ENCODE assay signal across 10 cellular contexts in the genomic region with DNA sequence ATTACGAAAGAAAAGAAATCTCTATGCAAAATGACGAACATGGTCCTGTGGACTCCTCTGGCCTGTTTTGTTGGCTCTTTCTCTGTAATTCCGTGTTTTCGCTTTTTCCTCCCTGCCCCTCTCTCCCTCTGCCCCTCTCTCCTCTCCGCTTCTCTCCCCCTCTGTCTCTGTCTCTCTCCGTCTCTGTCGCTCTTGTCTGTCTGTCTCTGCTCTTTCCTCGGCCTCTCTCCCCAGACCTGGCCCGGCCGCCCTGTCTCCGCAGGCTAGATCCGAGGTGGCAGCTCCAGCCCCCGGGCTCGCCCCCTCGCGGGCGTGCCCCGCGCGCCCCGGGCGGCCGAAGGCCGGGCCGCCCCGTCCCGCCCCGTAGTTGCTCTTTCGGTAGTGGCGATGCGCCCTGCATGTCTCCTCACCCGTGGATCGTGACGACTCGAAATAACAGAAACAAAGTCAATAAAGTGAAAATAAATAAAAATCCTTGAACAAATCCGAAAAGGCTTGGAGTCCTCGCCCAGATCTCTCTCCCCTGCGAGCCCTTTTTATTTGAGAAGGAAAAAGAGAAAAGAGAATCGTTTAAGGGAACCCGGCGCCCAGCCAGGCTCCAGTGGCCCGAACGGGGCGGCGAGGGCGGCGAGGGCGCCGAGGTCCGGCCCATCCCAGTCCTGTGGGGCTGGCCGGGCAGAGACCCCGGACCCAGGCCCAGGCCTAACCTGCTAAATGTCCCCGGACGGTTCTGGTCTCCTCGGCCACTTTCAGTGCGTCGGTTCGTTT.
DNase-seq lines count a peak whose midpoint lies in the region; ATAC-seq and TF ChIP-seq lines count a peak whose summit lies in the region.
"Had no signal": no experiment of that assay in that cellular context is flagged by ENCODE, and none has a peak within 500 bp of the region (broad histone marks: within the 10 kb centered on the region; RNA-seq: fewer than 3 reads in every experiment).

No MANE protein-coding gene starts in this region.

- H3K27me3 ChIP-seq in Peyer's patch (peaks cover 0 to 57% of the 10 kb centered on the region in 2 donors), gastrocnemius medialis (peaks cover 74 to 78% (median 76%) of the 10 kb centered on the region in 3 donors), aorta (ENCODE audit: control insufficient read depth in 1 of 2, insufficient read depth in 2 of 2, low read length in 1 of 2) (no peaks in the 10 kb centered on the region)

- peaks cover 5% of the 10 kb centered on the region for H3K9me3 Mint-ChIP-seq in glutamatergic neuron (ENCODE audit: unreplicated experiment)

- H3K4me1 ChIP-seq in Peyer's patch (peaks cover 0 to 34% (median 18%) of the 10 kb centered on the region in 4 donors), gastrocnemius medialis (peaks cover 3 to 22% of the 10 kb centered on the region in 2 donors), aorta (ENCODE audit: control insufficient read depth in 1 of 2, insufficient read depth in 2 of 2, low read length in 2 of 2) (no peaks in the 10 kb centered on the region)

- TF ChIP-seq CTCF in Peyer's patch (IDR thresholded peaks at IDR 0.05) (no peak), glutamatergic neuron (IDR thresholded peaks at IDR 0.05; ENCODE audit: partially characterized antibody, unreplicated experiment) (no peak), gastrocnemius medialis (IDR thresholded peaks at IDR 0.05 in 4 of 5, conservative IDR thresholded peaks at IDR 0.05 in 1 of 5) (no peak)

- in situ Hi-C loops in gastrocnemius medialis (cut with MboI; ENCODE audit: low sequenced_read_pairs in 4 of 4) = no loop called here

- peaks cover 41% of the 10 kb centered on the region for H3K27me3 Mint-ChIP-seq in glutamatergic neuron (ENCODE audit: unreplicated experiment)

- intact Hi-C loops in gastrocnemius medialis (cut with DNase I; ENCODE audit: low total_unique reads) = no loop called here
- intact Hi-C loops in aorta (cut with DNase I) = no loop called here

- H3K9me3 ChIP-seq in Peyer's patch (peaks cover 0 to 3% (median 0%) of the 10 kb centered on the region in 4 donors), gastrocnemius medialis (no peaks in the 10 kb centered on the region), aorta (ENCODE audit: control insufficient read depth, low read length) (no peaks in the 10 kb centered on the region)

- DNase-seq in ELF-1 (ENCODE audit: low read depth, low spot score) (peak; percentile 22), Peyer's patch (no peak), glutamatergic neuron (no peak), gastrocnemius medialis (no peak), aorta (no peak), HUDEP-2 (lab: John Stamatoyannopoulos, UW; ENCODE audit: unreplicated experiment in 76 of 76) (no peak), NOMO-1 (lab: John Stamatoyannopoulos, UW; ENCODE audit: unreplicated experiment in 2 of 2) (no peak)
- DNase-seq: kidney, NCI-H1048 had no signal

- no peak for TF ChIP-seq POLR2A in Peyer's patch (IDR thresholded peaks at IDR 0.05)
- no peak for TF ChIP-seq POLR2A in gastrocnemius medialis (IDR thresholded peaks at IDR 0.05)

- H3K4me1 Mint-ChIP-seq in glutamatergic neuron (ENCODE audit: low read depth, unreplicated experiment) = peaks cover 7% of the 10 kb centered on the region

- no peak overlapping the region for H3K27ac ChIP-seq in Peyer's patch
- H3K27ac ChIP-seq in gastrocnemius medialis = no peak overlapping the region
- H3K27ac ChIP-seq in aorta (ENCODE audit: low read depth in 1 of 2, low read length in 2 of 2) = no peak overlapping the region

- no peaks in the 10 kb centered on the region for H3K36me3 ChIP-seq in Peyer's patch
- no peaks in the 10 kb centered on the region for H3K36me3 ChIP-seq in gastrocnemius medialis
- H3K36me3 ChIP-seq in aorta (ENCODE audit: control insufficient read depth in 1 of 2, insufficient read depth in 2 of 2, low read length in 1 of 2) = no peaks in the 10 kb centered on the region

- WGBS in aorta, 2 donors = 5 to 6% methylated on average over 58 of the region's 58 CpGs

- ATAC-seq in gastrocnemius medialis = no peak
- ATAC-seq in aorta (ENCODE audit: low FRiP score) = no peak
- ATAC-seq in GM19397 (IDR thresholded peaks at IDR 0.05; ENCODE audit: unreplicated experiment) = no peak

- H3K4me3 Mint-ChIP-seq in glutamatergic neuron (ENCODE audit: unreplicated experiment) = peak overlapping the region; percentile 85

- no peak overlapping the region for H3K27ac Mint-ChIP-seq in glutamatergic neuron (ENCODE audit: unreplicated experiment)

- H3K4me3 ChIP-seq in Peyer's patch (peak overlapping the region; percentile 1 to 58 (median 53)), gastrocnemius medialis (peak overlapping the region; percentile 37 to 57 (median 46)), aorta (ENCODE audit: low read length in 2 of 2) (peak overlapping the region in 1 of 2 donors; percentile 13)

- no peaks in the 10 kb centered on the region for H3K36me3 Mint-ChIP-seq in glutamatergic neuron (ENCODE audit: unreplicated experiment)
